Comparison of ENCODE assay signal across 10 cellular contexts in genomic region chr7:130490287-130490686, GRCh38. TPM values are rescaled to one million over a fixed set of nuclear protein-coding genes. Genes with fewer than 3 reads are reported as not detected.
DNase-seq lines count a peak whose midpoint lies in the region; ATAC-seq and TF ChIP-seq lines count a peak whose summit lies in the region.
"Had no signal": no experiment of that assay in that cellular context is flagged by ENCODE, and none has a peak within 500 bp of the region (broad histone marks: within the 10 kb centered on the region; RNA-seq: fewer than 3 reads in every experiment).

No MANE protein-coding gene starts in this region.

- ATAC-seq in thoracic aorta (ENCODE audit: insufficient number of reproducible peaks, low FRiP score, low read depth) (no peak), GM18505 (IDR thresholded peaks at IDR 0.05; ENCODE audit: unreplicated experiment) (no peak)

- intact Hi-C loops in breast epithelium (cut with DNase I; ENCODE audit: low total_unique reads), result no loop called here
- intact Hi-C loops in mammary epithelial cell (cut with micrococcal nuclease), result no loop called here

- H3K9ac ChIP-seq in mammary epithelial cell (ENCODE audit: insufficient read depth, low read length) (no peak overlapping the region), mesenchymal stem cell (ENCODE audit: low read length) (peak overlapping the region; percentile 17)

- no peak overlapping the region for H3K23ac ChIP-seq in mesenchymal stem cell (ENCODE audit: low read length in 2 of 2)

- H2BK5ac ChIP-seq in mesenchymal stem cell (ENCODE audit: low read depth, low read length, poor library complexity, severe bottlenecking), result peak overlapping the region; percentile 90

- peak overlapping the region; percentile 57 to 80 for H3K4ac ChIP-seq in mesenchymal stem cell (ENCODE audit: low read depth in 1 of 2, low read length in 2 of 2)

- H3K36me3 ChIP-seq in breast epithelium, result no peaks in the 10 kb centered on the region
- H3K36me3 ChIP-seq in mammary epithelial cell (ENCODE audit: insufficient read depth, low read length), result no peaks in the 10 kb centered on the region
- peaks cover 0 to 16% of the 10 kb centered on the region in 2 experiments for H3K36me3 ChIP-seq in mesenchymal stem cell (ENCODE audit: control insufficient read depth in 1 of 2, insufficient read depth in 2 of 2, low read depth in 1 of 2, low read length in 2 of 2)
- H3K36me3 ChIP-seq in thoracic aorta, result no peaks in the 10 kb centered on the region

- TF ChIP-seq POLR2A in breast epithelium (IDR thresholded peaks at IDR 0.05) (no peak), GM18505 (IDR thresholded peaks at IDR 0.05; ENCODE audit: borderline replicate concordance, extremely low read depth, insufficient read depth, insufficient read length) (no peak)

- peak overlapping the region; percentile 44 for H2AK5ac ChIP-seq in mesenchymal stem cell (ENCODE audit: low read length, severe bottlenecking)

- H2AFZ ChIP-seq in mammary epithelial cell (ENCODE audit: low read depth, low read length) (no peak overlapping the region), mesenchymal stem cell (ENCODE audit: low read depth, low read length) (no peak overlapping the region)

- WGBS in mammary epithelial cell (ENCODE audit: low coverage, missing lambda C conversion rate), result 47% methylated on average over 15 of the region's 16 CpGs
- 51% methylated on average over 16 of the region's 16 CpGs for WGBS in mesenchymal stem cell

- H3K4me3 ChIP-seq in breast epithelium (peak overlapping the region in 2 of 3 donors; percentile 59 to 66), mammary epithelial cell (replicated peaks in 1 of 3; ENCODE audit: insufficient read depth in 1 of 3, low read depth in 2 of 3, low read length in 3 of 3) (no peak overlapping the region), mesenchymal stem cell (ENCODE audit: insufficient read depth in 1 of 2, low read depth in 1 of 2, low read length in 2 of 2) (peak overlapping the region in 1 of 2 experiments; percentile 32), thoracic aorta (peak overlapping the region; percentile 61)
- H3K4me3 ChIP-seq: SK-N-MC had no signal

- no peaks in the 10 kb centered on the region for H3K79me1 ChIP-seq in mesenchymal stem cell (replicated peaks; ENCODE audit: low read length, poor library complexity, severe bottlenecking)

- no TSS peak for BruUV-seq in mammary epithelial cell (replicated peaks; lab: Mats Ljungman, UMichigan)

- peaks cover 3% of the 10 kb centered on the region for H3K79me2 ChIP-seq in mammary epithelial cell (ENCODE audit: insufficient read depth, low read length)

- H3K27me3 ChIP-seq in breast epithelium (no peaks in the 10 kb centered on the region), mammary epithelial cell (ENCODE audit: insufficient read depth, low read length) (no peaks in the 10 kb centered on the region), mesenchymal stem cell (ENCODE audit: control insufficient read depth in 1 of 2, insufficient read depth in 1 of 2, low read length in 2 of 2) (peaks cover 0 to 26% of the 10 kb centered on the region in 2 experiments), thoracic aorta (replicated peaks; ENCODE audit: insufficient read depth) (no peaks in the 10 kb centered on the region)

- H2BK120ac ChIP-seq in mesenchymal stem cell (ENCODE audit: low read depth, low read length), result peak overlapping the region; percentile 56

- DNase-seq in breast epithelium (ENCODE audit: low spot score in 2 of 2) (no peak), mammary epithelial cell (no peak), mesenchymal stem cell (peak; percentile 30), thoracic aorta (ENCODE audit: low spot score) (no peak), GOT3 (lab: John Stamatoyannopoulos, UW) (no peak), kidney glomerular epithelial cell (lab: John Stamatoyannopoulos, UW) (no peak)
- DNase-seq: NCI-H510A had no signal

- TF ChIP-seq CTCF in breast epithelium (IDR thresholded peaks at IDR 0.05) (no peak), mammary epithelial cell (conservative IDR thresholded peaks at IDR 0.05 in 1 of 2, IDR thresholded peaks at IDR 0.05 in 1 of 2; ENCODE audit: extremely low read depth in 1 of 2, insufficient read depth in 1 of 2, low read depth in 1 of 2, low read length in 2 of 2) (no peak), thoracic aorta (IDR thresholded peaks at IDR 0.05) (no peak)

- peak overlapping the region in 1 of 2 experiments; percentile 33 for H3K14ac ChIP-seq in mesenchymal stem cell (ENCODE audit: low read length in 2 of 2)

- H3K4me2 ChIP-seq in mammary epithelial cell (ENCODE audit: insufficient read depth, low read depth, low read length), result no peak overlapping the region
- H3K4me2 ChIP-seq in mesenchymal stem cell (ENCODE audit: low read length, poor library complexity, severe bottlenecking), result peak overlapping the region; percentile 78

- H4K91ac ChIP-seq in mesenchymal stem cell (ENCODE audit: low read length), result peak overlapping the region; percentile 57

- peak overlapping the region; percentile 39 for H2BK15ac ChIP-seq in mesenchymal stem cell (ENCODE audit: low read depth, poor library complexity, severe bottlenecking)

- H3K18ac ChIP-seq in mesenchymal stem cell (ENCODE audit: low read depth in 1 of 2, low read length in 2 of 2), result peak overlapping the region; percentile 23 to 52

- in situ Hi-C loops in mammary epithelial cell (cut with MboI; ENCODE audit: low sequenced_read_pairs in 2 of 2), result no loop called here

- dilution Hi-C loops in mammary epithelial cell (cut with HindIII; ENCODE audit: low sequenced_read_pairs), result loop anchor here (5.0 kb wide), 1 partner anchor 73 kb away; no protein-coding TSS in a partner anchor

- H2BK12ac ChIP-seq in mesenchymal stem cell (ENCODE audit: low read length in 2 of 2), result peak overlapping the region in 1 of 2 experiments; percentile 64

- H3K4me1 ChIP-seq in breast epithelium, result no peaks in the 10 kb centered on the region
- H3K4me1 ChIP-seq in mammary epithelial cell (ENCODE audit: insufficient read depth, low read length), result peaks cover 17% of the 10 kb centered on the region
- H3K4me1 ChIP-seq in mesenchymal stem cell (ENCODE audit: control insufficient read depth, insufficient read depth, low read depth, low read length), result peaks cover 18% of the 10 kb centered on the region
- H3K4me1 ChIP-seq in thoracic aorta (ENCODE audit: control insufficient read depth in 1 of 2, low read depth in 2 of 2), result peaks cover 6 to 20% of the 10 kb centered on the region in 2 donors

- H3K27ac ChIP-seq in breast epithelium (peak overlapping the region; percentile 23 to 55), mammary epithelial cell (ENCODE audit: insufficient read depth, low read depth, low read length) (no peak overlapping the region), cingulate gyrus (ENCODE audit: low read depth, low read length) (peak overlapping the region; percentile 69), mesenchymal stem cell (ENCODE audit: low read length, poor library complexity, severe bottlenecking) (peak overlapping the region; percentile 82), thoracic aorta (no peak overlapping the region)
- H3K27ac ChIP-seq: SK-N-MC had no signal

- H3K9me3 ChIP-seq in breast epithelium (no peaks in the 10 kb centered on the region), mammary epithelial cell (replicated peaks; ENCODE audit: insufficient read depth, low read length) (no peaks in the 10 kb centered on the region), mesenchymal stem cell (ENCODE audit: control insufficient read depth, low read length) (no peaks in the 10 kb centered on the region), thoracic aorta (no peaks in the 10 kb centered on the region)

- no peaks in the 10 kb centered on the region for H4K20me1 ChIP-seq in mammary epithelial cell (ENCODE audit: insufficient read depth, low read length)

- H4K8ac ChIP-seq in mesenchymal stem cell (ENCODE audit: low read length), result peak overlapping the region; percentile 28

- CTCF ChIA-PET in mammary epithelial cell (lab: Charles Lee; ENCODE audit: low non-redundant PET), result no interaction called here

RNA-seq across cellular contexts. Expression of gene MEST, which starts 1.6 kb away (rescaled TPM):
- total RNA-seq in breast epithelium (10 to 100 TPM; 54.9 to 95.7 (median 60.3) TPM), mammary epithelial cell (100 to 1,000 TPM in 1 of 2 donors, 1 to 10 TPM in 1; 5.5 to 113 TPM), thoracic aorta (1 to 10 TPM; 5.0 to 5.6 TPM)
- 28.8 TPM for polyA plus RNA-seq in mammary epithelial cell
- 98.6 TPM for polyA minus RNA-seq in mammary epithelial cell
- 614 TPM for polyA plus RNA-seq in mesenchymal stem cell (2013, experiment 1 of 2)
- polyA plus RNA-seq in mesenchymal stem cell (2013, experiment 2 of 2), result 634 TPM

RNA-seq across cellular contexts. Expression of gene CEP41, which starts 49.5 kb away (rescaled TPM):
- total RNA-seq in breast epithelium, result 1 to 10 TPM; 5.9 to 8.9 (median 7.0) TPM
- total RNA-seq in mammary epithelial cell, result 10 to 100 TPM; 13.0 to 15.5 TPM
- polyA plus RNA-seq in mammary epithelial cell, result 21.2 TPM
- polyA minus RNA-seq in mammary epithelial cell, result 9.1 TPM
- polyA plus RNA-seq in mesenchymal stem cell (2013, experiment 1 of 2), result 15.1 TPM
- polyA plus RNA-seq in mesenchymal stem cell (2013, experiment 2 of 2), result 17.7 TPM
- 1 to 10 TPM; 8.7 to 9.0 TPM for total RNA-seq in thoracic aorta

Comparison
In these comparisons a context has a peak if more than half of its experiments do, and no peak if none do; other contexts are left out.
1. H3K27ac ChIP-seq: peak in breast epithelium (2 of 2), cingulate gyrus (single experiment) and mesenchymal stem cell (single experiment); none in mammary epithelial cell (single experiment) and thoracic aorta (0 of 2).
2. H3K4me3 ChIP-seq: peak in breast epithelium (2 of 3) and thoracic aorta (single experiment); none in mammary epithelial cell (0 of 3).